Comparison of ENCODE assay signal across 15 cellular contexts in genomic region chr13:112891477-112892401, GRCh38.
DNase-seq lines count a peak whose midpoint lies in the region; ATAC-seq and TF ChIP-seq lines count a peak whose summit lies in the region.
"Had no signal": no experiment of that assay in that cellular context is flagged by ENCODE, and none has a peak within 500 bp of the region (broad histone marks: within the 10 kb centered on the region; RNA-seq: fewer than 3 reads in every experiment).

No MANE protein-coding gene starts in this region.

- H3K9me3 ChIP-seq in mucosa of descending colon, result no peaks in the 10 kb centered on the region

- intact Hi-C loops in mucosa of descending colon (cut with DNase I, micrococcal nuclease), result no loop called here

- CTCF ChIA-PET in activated CD4-positive, alpha-beta T cell treated with anti-CD3 and anti-CD28 coated beads, Interleukin-2, amount 10 ng/mL, durations not matched to agents 7 days and 5 days (lab: Charles Lee), result no interaction called here

- peaks cover 2% of the 10 kb centered on the region for H3K4me1 Mint-ChIP-seq in activated CD4-positive, alpha-beta T cell treated with anti-CD3 and anti-CD28 coated beads, Interleukin-2, amount 10 ng/mL, durations not matched to agents 7 days and 5 days

- H3K36me3 Mint-ChIP-seq in activated CD4-positive, alpha-beta T cell treated with anti-CD3 and anti-CD28 coated beads, Interleukin-2, amount 10 ng/mL, durations not matched to agents 7 days and 5 days (ENCODE audit: low read depth), result no peaks in the 10 kb centered on the region

- H3K4me3 ChIP-seq in mucosa of descending colon, result no peak overlapping the region
- H3K4me3 ChIP-seq: PC-9 had no signal

- no peaks in the 10 kb centered on the region for H3K9me3 Mint-ChIP-seq in activated CD4-positive, alpha-beta T cell treated with anti-CD3 and anti-CD28 coated beads, Interleukin-2, amount 10 ng/mL, durations not matched to agents 7 days and 5 days
- H3K9me3 Mint-ChIP-seq: activated T-helper 1 cell treated with anti-CD3 and anti-CD28 coated beads, Interleukin-12 subunit alpha, Interleukin-12 subunit beta, Interleukin-2, Interleukin-4 antibody, amounts not matched to agents 30 ng/mL and 10 ng/mL and 1 ng/mL, durations not matched to agents 14 hours and 24 hours and 36 hours had no signal

- no peak for ATAC-seq in mucosa of descending colon
- ATAC-seq in HG03280 (IDR thresholded peaks at IDR 0.05; ENCODE audit: unreplicated experiment), result no peak
- ATAC-seq in GM19395 (IDR thresholded peaks at IDR 0.05; ENCODE audit: unreplicated experiment), result no peak
- ATAC-seq: right cardiac atrium had no signal

- H3K4me1 ChIP-seq in mucosa of descending colon (ENCODE audit: low read depth), result peaks cover 18% of the 10 kb centered on the region

- no peaks in the 10 kb centered on the region for H3K36me3 ChIP-seq in mucosa of descending colon (ENCODE audit: low read depth)

- POLR2A ChIA-PET in activated CD4-positive, alpha-beta T cell treated with anti-CD3 and anti-CD28 coated beads, Interleukin-2, amount 10 ng/mL, durations not matched to agents 7 days and 5 days (lab: Charles Lee), result no interaction called here

- no peak overlapping the region for H3K27ac Mint-ChIP-seq in activated CD4-positive, alpha-beta T cell treated with anti-CD3 and anti-CD28 coated beads, Interleukin-2, amount 10 ng/mL, durations not matched to agents 7 days and 5 days
- H3K27ac Mint-ChIP-seq: activated T-helper 1 cell treated with anti-CD3 and anti-CD28 coated beads, Interleukin-12 subunit alpha, Interleukin-12 subunit beta, Interleukin-2, Interleukin-4 antibody, amounts not matched to agents 30 ng/mL and 10 ng/mL and 1 ng/mL, durations not matched to agents 14 hours and 24 hours and 36 hours had no signal

- DNase-seq in DMS153 treated with DMSO at 0.1 percent for 48 hours (lab: John Stamatoyannopoulos, UW; ENCODE audit: unreplicated experiment), result peak; percentile 37
- peak; percentile 73 to 93 for DNase-seq in NCI-H2081 (lab: John Stamatoyannopoulos, UW)
- DNase-seq in ecto neural progenitor cell (ENCODE audit: low spot score), result peak; percentile 76
- peak in 2 of 3 donors; percentile 30 to 53 for DNase-seq in mucosa of descending colon
- no peak for DNase-seq in CD1c-positive myeloid dendritic cell (ENCODE audit: extremely low spot score)
- DNase-seq in activated CD4-positive, alpha-beta T cell treated with anti-CD3 and anti-CD28 coated beads, Interleukin-2, amount 10 ng/mL, durations not matched to agents 7 days and 5 days, result no peak
- DNase-seq: activated CD4-positive, alpha-beta T cell treated with anti-CD3 and anti-CD28 coated beads for 48 hours; NCI-H187 treated with DMSO at 0.1 percent for 48 hours; stimulated activated naive CD4-positive, alpha-beta T cell treated with Interleukin-2 at 50 U/mL for 16 hours; T-helper 1 cell had no signal

- no peak for TF ChIP-seq CTCF in mucosa of descending colon (IDR thresholded peaks at IDR 0.05)

- H3K4me3 Mint-ChIP-seq in activated CD4-positive, alpha-beta T cell treated with anti-CD3 and anti-CD28 coated beads, Interleukin-2, amount 10 ng/mL, durations not matched to agents 7 days and 5 days, result no peak overlapping the region
- H3K4me3 Mint-ChIP-seq: activated T-helper 1 cell treated with anti-CD3 and anti-CD28 coated beads, Interleukin-12 subunit alpha, Interleukin-12 subunit beta, Interleukin-2, Interleukin-4 antibody, amounts not matched to agents 30 ng/mL and 10 ng/mL and 1 ng/mL, durations not matched to agents 14 hours and 24 hours and 36 hours had no signal

- H3K27me3 Mint-ChIP-seq in activated CD4-positive, alpha-beta T cell treated with anti-CD3 and anti-CD28 coated beads, Interleukin-2, amount 10 ng/mL, durations not matched to agents 7 days and 5 days, result peaks cover 19% of the 10 kb centered on the region

Comparison
In these comparisons a context has a peak if more than half of its experiments do, and no peak if none do; other contexts are left out.
1. DNase-seq: peak in DMS153 treated with DMSO at 0.1 percent for 48 hours (single experiment), NCI-H2081 (2 of 2), ecto neural progenitor cell (single experiment) and mucosa of descending colon (2 of 3); none in CD1c-positive myeloid dendritic cell (single experiment) and activated CD4-positive, alpha-beta T cell treated with anti-CD3 and anti-CD28 coated beads, Interleukin-2, amount 10 ng/mL, durations not matched to agents 7 days and 5 days (single experiment).